Comparison of ENCODE assay signal across 12 cellular contexts in genomic region chr17:4938069-4938491, GRCh38. TPM values are rescaled to one million over a fixed set of nuclear protein-coding genes. Genes with fewer than 3 reads are reported as not detected.
DNase-seq lines count a peak whose midpoint lies in the region; ATAC-seq and TF ChIP-seq lines count a peak whose summit lies in the region.
"Had no signal": no experiment of that assay in that cellular context is flagged by ENCODE, and none has a peak within 500 bp of the region (broad histone marks: within the 10 kb centered on the region; RNA-seq: fewer than 3 reads in every experiment).

No MANE protein-coding gene starts in this region.

- H3K27ac Mint-ChIP-seq in CD4-positive, CD25-positive, alpha-beta regulatory T cell = peak overlapping the region; percentile 20 to 74 (median 60)
- peak overlapping the region in 6 of 9 donors; percentile 62 to 95 (median 90) for H3K27ac Mint-ChIP-seq in naive thymus-derived CD4-positive, alpha-beta T cell

- H3K27ac ChIP-seq in CD4-positive, CD25-positive, alpha-beta regulatory T cell (ENCODE audit: insufficient read depth, low read length, poor library complexity, severe bottlenecking) = no peak overlapping the region
- peak overlapping the region; percentile 93; the same call in 1 of the 2 replicates for H3K27ac ChIP-seq in HEK293 (ENCODE audit: extremely low read depth, low read depth, low read length)
- H3K27ac ChIP-seq in naive thymus-derived CD4-positive, alpha-beta T cell (ENCODE audit: low read depth, low read length) = no peak overlapping the region
- H3K27ac ChIP-seq: HL-60 had no signal

- POLR2A ChIA-PET in HEK293 (lab: Yijun Ruan, JAX) = interaction anchor here (0.6 to 3.4 kb wide), 3 partner anchors 13 to 36 kb away, joined by 3 to 109 read pairs (median 3); partner anchors contain the start of genes ENO3, PFN1 and SPAG7
- POLR2A ChIA-PET in naive thymus-derived CD4-positive, alpha-beta T cell (lab: Charles Lee) = interaction anchor here (2.4 to 4.9 kb wide), 4 partner anchors 13 to 227 kb away, joined by 16 to 135 read pairs (median 70); partner anchors contain the start of genes ARRB2, ENO3, PFN1 and SPAG7

- H3K4me1 ChIP-seq in CD4-positive, CD25-positive, alpha-beta regulatory T cell (ENCODE audit: control insufficient read depth, insufficient read depth, low read length, poor library complexity, severe bottlenecking) = peaks cover 53% of the 10 kb centered on the region
- H3K4me1 ChIP-seq in HEK293 (ENCODE audit: control insufficient read depth, insufficient read depth, low read length) (peaks cover 9% of the 10 kb centered on the region), adipocyte (ENCODE audit: control insufficient read depth, insufficient read depth, low read length) (peaks cover 38% of the 10 kb centered on the region)
- H3K4me1 ChIP-seq in naive thymus-derived CD4-positive, alpha-beta T cell (ENCODE audit: control insufficient read depth in 2 of 2, insufficient read depth in 2 of 2, low read length in 2 of 2) = peaks cover 36% of the 10 kb centered on the region in 2 donors

- H3K4me3 ChIP-seq in CD4-positive, CD25-positive, alpha-beta regulatory T cell (ENCODE audit: low read depth, low read length) = no peak overlapping the region
- H3K4me3 ChIP-seq in HEK293 (ENCODE audit: low read depth, low read length) (no peak overlapping the region), adipocyte (ENCODE audit: low read length) (no peak overlapping the region)
- no peak overlapping the region for H3K4me3 ChIP-seq in naive thymus-derived CD4-positive, alpha-beta T cell (ENCODE audit: low read length)

- no peak for ATAC-seq in CD4-positive, CD25-positive, alpha-beta regulatory T cell (ENCODE audit: low read depth in 2 of 2)
- no peak for ATAC-seq in naive thymus-derived CD4-positive, alpha-beta T cell
- ATAC-seq in GM19023 (IDR thresholded peaks at IDR 0.05; ENCODE audit: unreplicated experiment) = no peak

- peaks cover 0 to 75% (median 42%) of the 10 kb centered on the region in 4 donors for H3K4me1 Mint-ChIP-seq in CD4-positive, CD25-positive, alpha-beta regulatory T cell
- H3K4me1 Mint-ChIP-seq in naive thymus-derived CD4-positive, alpha-beta T cell = peaks cover 48 to 75% (median 64%) of the 10 kb centered on the region in 7 donors

- TF ChIP-seq CTCF in HEK293 (tag by site-specific recombination; IDR thresholded peaks at IDR 0.05) = no peak

- CTCF ChIA-PET in HEK293 (lab: Yijun Ruan, JAX) = interaction anchor here (0.6 to 3.0 kb wide), 2 partner anchors 24 to 29 kb away, joined by 3 to 20 read pairs; no protein-coding TSS in a partner anchor
- CTCF ChIA-PET in naive thymus-derived CD4-positive, alpha-beta T cell (lab: Charles Lee) = no interaction called here

- DNase-seq in CD4-positive, CD25-positive, alpha-beta regulatory T cell = no peak
- DNase-seq in adipocyte (ENCODE audit: low read depth) (no peak), A172 (ENCODE audit: low spot score) (no peak), NCI-H82 treated with DMSO at 0.1 percent for 48 hours (lab: John Stamatoyannopoulos, UW; ENCODE audit: unreplicated experiment) (no peak), NCI-H187 (lab: John Stamatoyannopoulos, UW) (no peak)
- DNase-seq in naive thymus-derived CD4-positive, alpha-beta T cell = no peak
- DNase-seq: hippocampal formation, NCI-H187 treated with DMSO at 0.1 percent for 48 hours had no signal

- peak overlapping the region; percentile 99 for H3K9ac ChIP-seq in adipocyte (ENCODE audit: low read length)

- peaks cover 19% of the 10 kb centered on the region for H3K36me3 Mint-ChIP-seq in CD4-positive, CD25-positive, alpha-beta regulatory T cell
- H3K36me3 Mint-ChIP-seq in naive thymus-derived CD4-positive, alpha-beta T cell = peaks cover 0 to 32% (median 21%) of the 10 kb centered on the region in 5 donors

- no peaks in the 10 kb centered on the region for H3K9me3 Mint-ChIP-seq in CD4-positive, CD25-positive, alpha-beta regulatory T cell
- peaks cover 0 to 1% (median 0%) of the 10 kb centered on the region in 11 donors for H3K9me3 Mint-ChIP-seq in naive thymus-derived CD4-positive, alpha-beta T cell

- peaks cover 15% of the 10 kb centered on the region for H3K36me3 ChIP-seq in CD4-positive, CD25-positive, alpha-beta regulatory T cell (ENCODE audit: control insufficient read depth, insufficient read depth, low read length)
- H3K36me3 ChIP-seq in HEK293 (ENCODE audit: control insufficient read depth in 2 of 2, insufficient read depth in 1 of 2, low read length in 2 of 2) (peaks cover 24 to 55% of the 10 kb centered on the region in 2 experiments), adipocyte (ENCODE audit: control insufficient read depth, insufficient read depth, low read length, severe bottlenecking) (peaks cover 36% of the 10 kb centered on the region)
- H3K36me3 ChIP-seq in naive thymus-derived CD4-positive, alpha-beta T cell (ENCODE audit: control insufficient read depth in 2 of 3, insufficient read depth in 3 of 3, low read length in 3 of 3) = peaks cover 0 to 40% (median 12%) of the 10 kb centered on the region in 3 experiments

- H3K27me3 Mint-ChIP-seq in CD4-positive, CD25-positive, alpha-beta regulatory T cell = no peaks in the 10 kb centered on the region
- H3K27me3 Mint-ChIP-seq in naive thymus-derived CD4-positive, alpha-beta T cell = peaks cover 0 to 4% (median 0%) of the 10 kb centered on the region in 5 donors

- peak overlapping the region; percentile 84 to 99 (median 96) for H3K4me3 Mint-ChIP-seq in CD4-positive, CD25-positive, alpha-beta regulatory T cell
- peak overlapping the region; percentile 92 to 100 (median 98) for H3K4me3 Mint-ChIP-seq in naive thymus-derived CD4-positive, alpha-beta T cell

- H3K27me3 ChIP-seq in CD4-positive, CD25-positive, alpha-beta regulatory T cell (ENCODE audit: control insufficient read depth, insufficient read depth, low read length) = no peaks in the 10 kb centered on the region
- H3K27me3 ChIP-seq in adipocyte (replicated peaks; ENCODE audit: control insufficient read depth, insufficient read depth, low read length) = no peaks in the 10 kb centered on the region
- H3K27me3 ChIP-seq in naive thymus-derived CD4-positive, alpha-beta T cell (ENCODE audit: control insufficient read depth in 2 of 2, insufficient read depth in 2 of 2, low read length in 2 of 2) = no peaks in the 10 kb centered on the region

- intact Hi-C loops in naive thymus-derived CD4-positive, alpha-beta T cell (cut with micrococcal nuclease) = no loop called here

- H3K9me3 ChIP-seq in CD4-positive, CD25-positive, alpha-beta regulatory T cell (ENCODE audit: control insufficient read depth in 2 of 2, low read length in 2 of 2) = no peaks in the 10 kb centered on the region
- no peaks in the 10 kb centered on the region for H3K9me3 ChIP-seq in HEK293 (ENCODE audit: control insufficient read depth, insufficient read depth, low read depth, low read length)
- H3K9me3 ChIP-seq in adipocyte (ENCODE audit: control insufficient read depth, low read length) = no peaks in the 10 kb centered on the region
- no peaks in the 10 kb centered on the region for H3K9me3 ChIP-seq in naive thymus-derived CD4-positive, alpha-beta T cell (ENCODE audit: control insufficient read depth in 2 of 3, low read length in 3 of 3)

TF ChIP-seq in HEK293, 187 proteins besides CTCF, POLR2A, EP300 and RAD21:
- TF ChIP-seq ZFP37 (tag by site-specific recombination; IDR thresholded peaks at IDR 0.05) = no peak
- TF ChIP-seq ZNF175 (tag by site-specific recombination; IDR thresholded peaks at IDR 0.05) = no peak
- no peak for TF ChIP-seq ZFP69B (tag by site-specific recombination; IDR thresholded peaks at IDR 0.05)

RNA-seq across cellular contexts. Expression of gene SLC25A11, which starts 1.8 kb away (rescaled TPM):
- total RNA-seq in CD4-positive, CD25-positive, alpha-beta regulatory T cell = 22.6 TPM
- polyA plus RNA-seq in CD4-positive, CD25-positive, alpha-beta regulatory T cell = 10 to 100 TPM; 69.3 to 78.4 (median 74.4) TPM
- total RNA-seq in naive thymus-derived CD4-positive, alpha-beta T cell = 10 to 100 TPM; 27.0 to 82.6 (median 44.1) TPM
- polyA plus RNA-seq in naive thymus-derived CD4-positive, alpha-beta T cell = 10 to 100 TPM; 57.8 to 86.8 TPM
- total RNA-seq in A172 (2014; rRNA removed; shearing (Covaris generic)) = 80.8 and 82.6 TPM in 2 replicates

RNA-seq across cellular contexts. Expression of gene RNF167, which starts 2.0 kb away (rescaled TPM):
- total RNA-seq in CD4-positive, CD25-positive, alpha-beta regulatory T cell = 105 TPM
- polyA plus RNA-seq in CD4-positive, CD25-positive, alpha-beta regulatory T cell = 10 to 100 TPM; 31.5 to 58.2 (median 45.9) TPM
- total RNA-seq in naive thymus-derived CD4-positive, alpha-beta T cell = 100 to 1,000 TPM in 4 of 5 experiments, 10 to 100 TPM in 1; 97.3 to 248 (median 148) TPM
- polyA plus RNA-seq in naive thymus-derived CD4-positive, alpha-beta T cell = 10 to 100 TPM; 25.3 to 28.0 TPM
- 48.2 and 49.2 TPM in 2 replicates for total RNA-seq in A172 (2014; rRNA removed; shearing (Covaris generic))

RNA-seq across cellular contexts. Expression of gene GP1BA, which starts 6.0 kb away (rescaled TPM):
- 1.9 TPM for total RNA-seq in CD4-positive, CD25-positive, alpha-beta regulatory T cell
- under 1 TPM in 2 of 4 donors, not detected in 2; 0.07 to 0.22 TPM for polyA plus RNA-seq in CD4-positive, CD25-positive, alpha-beta regulatory T cell
- 1 to 10 TPM in 1 of 5 experiments, not detected in 4; 1.6 TPM for total RNA-seq in naive thymus-derived CD4-positive, alpha-beta T cell
- not detected for polyA plus RNA-seq in naive thymus-derived CD4-positive, alpha-beta T cell
- 0.17 TPM in 1 of 2 replicates, not detected in the other for total RNA-seq in A172 (2014; rRNA removed; shearing (Covaris generic))
- total RNA-seq: osteoblast had no signal

RNA-seq across cellular contexts. Expression of gene PFN1, which starts 10.2 kb away (rescaled TPM):
- total RNA-seq in CD4-positive, CD25-positive, alpha-beta regulatory T cell = 865 TPM
- 1,000 to 10,000 TPM; 2,018 to 2,804 (median 2,386) TPM for polyA plus RNA-seq in CD4-positive, CD25-positive, alpha-beta regulatory T cell
- 1,000 to 10,000 TPM in 1 of 5 experiments, 100 to 1,000 TPM in 4; 430 to 2,132 (median 445) TPM for total RNA-seq in naive thymus-derived CD4-positive, alpha-beta T cell
- polyA plus RNA-seq in naive thymus-derived CD4-positive, alpha-beta T cell = 1,000 to 10,000 TPM; 1,617 to 1,727 TPM
- 1,113 and 1,180 TPM in 2 replicates for total RNA-seq in A172 (2014; rRNA removed; shearing (Covaris generic))

RNA-seq across cellular contexts. Expression of gene ENO3, which starts 12.8 kb away (rescaled TPM):
- 11.7 TPM for total RNA-seq in CD4-positive, CD25-positive, alpha-beta regulatory T cell
- 1 to 10 TPM in 1 of 4 donors, under 1 TPM in 3; 0.29 to 1.6 (median 0.41) TPM for polyA plus RNA-seq in CD4-positive, CD25-positive, alpha-beta regulatory T cell
- total RNA-seq in naive thymus-derived CD4-positive, alpha-beta T cell = 10 to 100 TPM; 21.5 to 56.3 (median 31.8) TPM
- 1 to 10 TPM in 1 of 2 donors, under 1 TPM in 1; 0.87 to 1.8 TPM for polyA plus RNA-seq in naive thymus-derived CD4-positive, alpha-beta T cell
- 4.0 and 12.3 TPM in 2 replicates for total RNA-seq in A172 (2014; rRNA removed; shearing (Covaris generic))
